31 cellular contexts compared by ENCODE assay signal in genomic region chr3:71549948-71550347, GRCh38.
"Had no signal": no experiment of that assay in that cellular context is flagged by ENCODE, and none has a peak within 500 bp of the region (broad histone marks: within the 10 kb centered on the region; RNA-seq: fewer than 3 reads in every experiment).

No MANE protein-coding gene starts in this region.

- H3K36me3 ChIP-seq: adrenal gland, ascending aorta, brain microvascular endothelial cell, gastroesophageal sphincter, stomach, thyroid gland, vagina had no signal

- ATAC-seq: activated T-cell treated with anti-CD3 and anti-CD28 coated beads, Interleukin-2, amount 50 U/mL, for 72 hours; effector memory CD8-positive, alpha-beta T cell; gastroesophageal sphincter; left cardiac atrium; left ventricle myocardium superior; psoas muscle had no signal

- H3K4me1 Mint-ChIP-seq: activated naive CD8-positive, alpha-beta T cell treated with anti-CD3 and anti-CD28 coated beads for 36 hours had no signal

- FAIRE-seq: keratinocyte, TTC549 had no signal

- H3K4me3 Mint-ChIP-seq: activated naive CD4-positive, alpha-beta T cell treated with anti-CD3 and anti-CD28 coated beads for 36 hours; activated naive CD8-positive, alpha-beta T cell treated with anti-CD3 and anti-CD28 coated beads for 36 hours; activated T-cell treated with anti-CD3 and anti-CD28 coated beads, Interleukin-2, amount 50 U/mL, for 72 hours; effector memory CD8-positive, alpha-beta T cell; nephron progenitor cell; stimulated activated naive B cell treated with anti-CD40 and anti-IgM and Interleukin-4, amounts not matched to agents 10 μg/mL and 1 μg/mL and 100 μg/mL, for 72 hours had no signal

- H3K4me3 ChIP-seq: adrenal gland, ascending aorta, gastroesophageal sphincter, hepatocyte, psoas muscle, smooth muscle cell, stomach, thyroid gland, upper lobe of left lung, vagina had no signal

- H3K27ac ChIP-seq: adrenal gland, ascending aorta, brain microvascular endothelial cell, hepatocyte, parathyroid adenoma, psoas muscle, stomach, thyroid gland, upper lobe of left lung, vagina, VCaP had no signal

- H3K27me3 Mint-ChIP-seq: activated naive CD8-positive, alpha-beta T cell treated with anti-CD3 and anti-CD28 coated beads for 36 hours; effector memory CD8-positive, alpha-beta T cell; stimulated activated naive B cell treated with anti-CD40 and anti-IgM and Interleukin-4, amounts not matched to agents 10 μg/mL and 1 μg/mL and 100 μg/mL, for 72 hours had no signal

- H3K9me3 ChIP-seq: adrenal gland, ascending aorta, gastroesophageal sphincter, psoas muscle, stomach, thyroid gland, upper lobe of left lung, vagina had no signal

- H3K9me3 Mint-ChIP-seq: activated naive CD4-positive, alpha-beta T cell treated with anti-CD3 and anti-CD28 coated beads for 36 hours; activated naive CD8-positive, alpha-beta T cell treated with anti-CD3 and anti-CD28 coated beads for 36 hours; activated T-cell treated with anti-CD3 and anti-CD28 coated beads, Interleukin-2, amount 50 U/mL, for 72 hours; effector memory CD8-positive, alpha-beta T cell; nephron progenitor cell; stimulated activated naive B cell treated with anti-CD40 and anti-IgM and Interleukin-4, amounts not matched to agents 10 μg/mL and 1 μg/mL and 100 μg/mL, for 72 hours had no signal

- DNase-seq: activated CD4-positive, alpha-beta T cell treated with anti-CD3 and anti-CD28 coated beads for 4 hours; activated CD4-positive, alpha-beta T cell treated with anti-CD3 and anti-CD28 coated beads, Interleukin-2, amount 50 U/mL, for 4 hours; activated effector memory CD4-positive, alpha-beta T cell treated with Interleukin-2 at 50 U/mL for 16 hours; activated naive CD4-positive, alpha-beta T cell treated with anti-CD3 and anti-CD28 coated beads for 36 hours; activated naive CD8-positive, alpha-beta T cell treated with anti-CD3 and anti-CD28 coated beads for 36 hours; activated T-cell treated with anti-CD3 and anti-CD28 coated beads for 4 hours; activated T-cell treated with anti-CD3 and anti-CD28 coated beads, Interleukin-2, amount 50 U/mL, for 72 hours; adrenal gland; brain microvascular endothelial cell; cortex of kidney; effector memory CD8-positive, alpha-beta T cell; erythroblast; left cardiac atrium; left ventricle myocardium superior; nephron progenitor cell; psoas muscle; stimulated activated CD4-positive, alpha-beta T cell treated with anti-CD3 and anti-CD28 coated beads, Interleukin-2, amount 100 ng/mL, for 24 hours; stimulated activated naive B cell treated with anti-CD40 and anti-IgM and Interleukin-4, amounts not matched to agents 10 μg/mL and 1 μg/mL and 100 μg/mL, for 72 hours; stomach; T-helper 9 cell; thyroid gland; upper lobe of left lung had no signal

- H3K27me3 ChIP-seq: adrenal gland, ascending aorta, brain microvascular endothelial cell, gastroesophageal sphincter, hepatocyte, stomach, thyroid gland, upper lobe of left lung, vagina had no signal

- H3K4me1 ChIP-seq: adrenal gland, parathyroid adenoma, psoas muscle, thyroid gland, vagina had no signal

- H3K27ac Mint-ChIP-seq: activated naive CD4-positive, alpha-beta T cell treated with anti-CD3 and anti-CD28 coated beads for 36 hours; activated naive CD8-positive, alpha-beta T cell treated with anti-CD3 and anti-CD28 coated beads for 36 hours; activated T-cell treated with anti-CD3 and anti-CD28 coated beads, Interleukin-2, amount 50 U/mL, for 72 hours; effector memory CD8-positive, alpha-beta T cell; nephron progenitor cell; stimulated activated naive B cell treated with anti-CD40 and anti-IgM and Interleukin-4, amounts not matched to agents 10 μg/mL and 1 μg/mL and 100 μg/mL, for 72 hours had no signal
